1 cellular context compared by ENCODE assay signal in genomic region chr1:230834292-230834691, GRCh38.
TF ChIP-seq lines count a peak whose summit lies in the region.

No MANE protein-coding gene starts in this region.

TF ChIP-seq in K562, 482 proteins besides CTCF, POLR2A, EP300 and RAD21 (continued from another document):
- TF ChIP-seq, protein P1, sequence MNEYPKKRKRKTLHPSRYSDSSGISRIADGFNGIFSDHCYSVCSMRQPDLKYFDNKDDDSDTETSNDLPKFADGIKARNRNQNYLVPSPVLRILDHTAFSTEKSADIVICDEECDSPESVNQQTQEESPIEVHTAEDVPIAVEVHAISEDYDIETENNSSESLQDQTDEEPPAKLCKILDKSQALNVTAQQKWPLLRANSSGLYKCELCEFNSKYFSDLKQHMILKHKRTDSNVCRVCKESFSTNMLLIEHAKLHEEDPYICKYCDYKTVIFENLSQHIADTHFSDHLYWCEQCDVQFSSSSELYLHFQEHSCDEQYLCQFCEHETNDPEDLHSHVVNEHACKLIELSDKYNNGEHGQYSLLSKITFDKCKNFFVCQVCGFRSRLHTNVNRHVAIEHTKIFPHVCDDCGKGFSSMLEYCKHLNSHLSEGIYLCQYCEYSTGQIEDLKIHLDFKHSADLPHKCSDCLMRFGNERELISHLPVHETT (CRISPR knock-in tag; conservative IDR thresholded peaks at IDR 0.05 in 1 of 2, IDR thresholded peaks at IDR 0.05 in 1 of 2) = no peak
